Comparison of ENCODE assay signal across 1 cellular context in the genomic region with DNA sequence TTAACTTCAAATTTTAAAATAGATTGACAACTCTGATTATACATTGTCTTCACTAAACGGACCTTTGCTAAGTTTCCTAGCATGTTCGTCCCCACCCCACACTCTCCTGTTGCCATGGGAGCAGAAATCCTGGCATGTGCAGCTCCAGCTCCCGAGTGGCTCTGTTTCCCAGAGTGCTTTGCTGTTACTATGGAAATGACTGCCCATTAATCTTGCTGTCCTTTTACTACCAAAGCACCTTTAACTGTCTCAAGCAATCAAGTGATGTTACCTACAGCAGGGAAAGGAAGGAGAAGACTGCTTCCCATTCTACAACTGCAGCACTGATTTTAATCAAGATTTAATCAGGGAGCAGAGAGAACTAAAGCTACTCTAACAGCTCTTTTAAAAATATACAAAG.
A peak's percentile ranks its signal among the peaks of the same experiment; 100 is the strongest.
TF ChIP-seq lines count a peak whose summit lies in the region.

No MANE protein-coding gene starts in this region.

TF ChIP-seq in HEK293, 187 proteins besides CTCF, POLR2A, EP300 and RAD21 (continued from another document):
- TF ChIP-seq, protein P1, sequence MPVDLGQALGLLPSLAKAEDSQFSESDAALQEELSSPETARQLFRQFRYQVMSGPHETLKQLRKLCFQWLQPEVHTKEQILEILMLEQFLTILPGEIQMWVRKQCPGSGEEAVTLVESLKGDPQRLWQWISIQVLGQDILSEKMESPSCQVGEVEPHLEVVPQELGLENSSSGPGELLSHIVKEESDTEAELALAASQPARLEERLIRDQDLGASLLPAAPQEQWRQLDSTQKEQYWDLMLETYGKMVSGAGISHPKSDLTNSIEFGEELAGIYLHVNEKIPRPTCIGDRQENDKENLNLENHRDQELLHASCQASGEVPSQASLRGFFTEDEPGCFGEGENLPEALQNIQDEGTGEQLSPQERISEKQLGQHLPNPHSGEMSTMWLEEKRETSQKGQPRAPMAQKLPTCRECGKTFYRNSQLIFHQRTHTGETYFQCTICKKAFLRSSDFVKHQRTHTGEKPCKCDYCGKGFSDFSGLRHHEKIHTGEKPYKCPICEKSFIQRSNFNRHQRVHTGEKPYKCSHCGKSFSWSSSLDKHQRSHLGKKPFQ (tag by site-specific recombination; IDR thresholded peaks at IDR 0.05): no peak
- TF ChIP-seq, protein P2, sequence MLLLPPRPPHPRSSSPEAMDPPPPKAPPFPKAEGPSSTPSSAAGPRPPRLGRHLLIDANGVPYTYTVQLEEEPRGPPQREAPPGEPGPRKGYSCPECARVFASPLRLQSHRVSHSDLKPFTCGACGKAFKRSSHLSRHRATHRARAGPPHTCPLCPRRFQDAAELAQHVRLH (tag by site-specific recombination; IDR thresholded peaks at IDR 0.05): no peak
- 0 out of 2 replicates have a peak, but pooled peaks have one; percentile 15 for TF ChIP-seq FEZF1 (tag by site-specific recombination; IDR thresholded peaks at IDR 0.05)
- no peak for TF ChIP-seq ZNF184 (tag by site-specific recombination; IDR thresholded peaks at IDR 0.05)
- TF ChIP-seq ZNF391 (tag by site-specific recombination; IDR thresholded peaks at IDR 0.05; ENCODE audit: borderline replicate concordance, low read depth): no peak
- no peak for TF ChIP-seq ZNF2 (tag by site-specific recombination; IDR thresholded peaks at IDR 0.05)
- no peak for TF ChIP-seq ZNF629 (tag by site-specific recombination; IDR thresholded peaks at IDR 0.05)
- no peak for TF ChIP-seq ZNF324 (tag by site-specific recombination; IDR thresholded peaks at IDR 0.05)
- TF ChIP-seq IKZF3 (tag by site-specific recombination; IDR thresholded peaks at IDR 0.05): peak; percentile 66
- no peak for TF ChIP-seq ZNF626 (tag by site-specific recombination; IDR thresholded peaks at IDR 0.05)
- TF ChIP-seq, protein P3, sequence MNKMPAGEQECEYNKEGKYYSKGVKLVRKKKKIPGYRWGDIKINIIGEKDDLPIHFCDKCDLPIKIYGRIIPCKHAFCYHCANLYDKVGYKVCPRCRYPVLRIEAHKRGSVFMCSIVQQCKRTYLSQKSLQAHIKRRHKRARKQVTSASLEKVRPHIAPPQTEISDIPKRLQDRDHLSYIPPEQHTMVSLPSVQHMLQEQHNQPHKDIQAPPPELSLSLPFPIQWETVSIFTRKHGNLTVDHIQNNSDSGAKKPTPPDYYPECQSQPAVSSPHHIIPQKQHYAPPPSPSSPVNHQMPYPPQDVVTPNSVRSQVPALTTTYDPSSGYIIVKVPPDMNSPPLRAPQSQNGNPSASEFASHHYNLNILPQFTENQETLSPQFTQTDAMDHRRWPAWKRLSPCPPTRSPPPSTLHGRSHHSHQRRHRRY (tag by site-specific recombination; IDR thresholded peaks at IDR 0.05): no peak
- TF ChIP-seq, protein P4, sequence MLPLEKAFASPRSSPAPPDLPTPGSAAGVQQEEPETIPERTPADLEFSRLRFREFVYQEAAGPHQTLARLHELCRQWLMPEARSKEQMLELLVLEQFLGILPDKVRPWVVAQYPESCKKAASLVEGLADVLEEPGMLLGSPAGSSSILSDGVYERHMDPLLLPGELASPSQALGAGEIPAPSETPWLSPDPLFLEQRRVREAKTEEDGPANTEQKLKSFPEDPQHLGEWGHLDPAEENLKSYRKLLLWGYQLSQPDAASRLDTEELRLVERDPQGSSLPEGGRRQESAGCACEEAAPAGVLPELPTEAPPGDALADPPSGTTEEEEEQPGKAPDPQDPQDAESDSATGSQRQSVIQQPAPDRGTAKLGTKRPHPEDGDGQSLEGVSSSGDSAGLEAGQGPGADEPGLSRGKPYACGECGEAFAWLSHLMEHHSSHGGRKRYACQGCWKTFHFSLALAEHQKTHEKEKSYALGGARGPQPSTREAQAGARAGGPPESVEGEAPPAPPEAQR (tag by site-specific recombination; IDR thresholded peaks at IDR 0.05): no peak
- TF ChIP-seq ZNF37A (tag by site-specific recombination; IDR thresholded peaks at IDR 0.05): no peak
- no peak for TF ChIP-seq ZNF654 (tag by site-specific recombination; IDR thresholded peaks at IDR 0.05; ENCODE audit: low read depth)
- no peak for TF ChIP-seq SCRT1 (tag by site-specific recombination; IDR thresholded peaks at IDR 0.05; ENCODE audit: borderline replicate concordance)
- TF ChIP-seq SP3 (tag by site-specific recombination; IDR thresholded peaks at IDR 0.05): no peak
- no peak for TF ChIP-seq GLI4 (tag by site-specific recombination; IDR thresholded peaks at IDR 0.05)
- 0 out of 2 replicates have a peak, but pooled peaks have one; percentile 36 for TF ChIP-seq ZBTB17 (tag by site-specific recombination; IDR thresholded peaks at IDR 0.05)
- TF ChIP-seq ZNF335 (tag by site-specific recombination; conservative IDR thresholded peaks at IDR 0.05): no peak
- no peak for TF ChIP-seq ZFHX2 (tag by site-specific recombination; conservative IDR thresholded peaks at IDR 0.05)
- TF ChIP-seq ZBTB21 (tag by site-specific recombination; IDR thresholded peaks at IDR 0.05): no peak
- TF ChIP-seq ZNF404 (tag by site-specific recombination; IDR thresholded peaks at IDR 0.05): no peak
- TF ChIP-seq SCRT2 (tag by site-specific recombination; IDR thresholded peaks at IDR 0.05): no peak
- TF ChIP-seq ZNF514 (tag by site-specific recombination; IDR thresholded peaks at IDR 0.05): no peak
- TF ChIP-seq SP7 (tag by site-specific recombination; IDR thresholded peaks at IDR 0.05): no peak
- TF ChIP-seq ZNF76 (tag by site-specific recombination; IDR thresholded peaks at IDR 0.05; ENCODE audit: borderline replicate concordance, low read depth): peak; percentile 83
- no peak for TF ChIP-seq ZNF362 (tag by site-specific recombination; IDR thresholded peaks at IDR 0.05)
- no peak for TF ChIP-seq EGR2 (tag by site-specific recombination; IDR thresholded peaks at IDR 0.05; ENCODE audit: low read depth)
- TF ChIP-seq BCL6B (tag by site-specific recombination; IDR thresholded peaks at IDR 0.05): no peak
- TF ChIP-seq, protein P5, sequence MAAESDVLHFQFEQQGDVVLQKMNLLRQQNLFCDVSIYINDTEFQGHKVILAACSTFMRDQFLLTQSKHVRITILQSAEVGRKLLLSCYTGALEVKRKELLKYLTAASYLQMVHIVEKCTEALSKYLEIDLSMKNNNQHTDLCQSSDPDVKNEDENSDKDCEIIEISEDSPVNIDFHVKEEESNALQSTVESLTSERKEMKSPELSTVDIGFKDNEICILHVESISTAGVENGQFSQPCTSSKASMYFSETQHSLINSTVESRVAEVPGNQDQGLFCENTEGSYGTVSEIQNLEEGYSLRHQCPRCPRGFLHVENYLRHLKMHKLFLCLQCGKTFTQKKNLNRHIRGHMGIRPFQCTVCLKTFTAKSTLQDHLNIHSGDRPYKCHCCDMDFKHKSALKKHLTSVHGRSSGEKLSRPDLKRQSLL (tag by site-specific recombination; IDR thresholded peaks at IDR 0.05): peak; percentile 52; the same call in 1 of the 2 replicates
- TF ChIP-seq ZNF223 (tag by site-specific recombination; IDR thresholded peaks at IDR 0.05): no peak
- TF ChIP-seq ZEB2 (tag by site-specific recombination; IDR thresholded peaks at IDR 0.05): no peak
- no peak for TF ChIP-seq ZNF544 (tag by site-specific recombination; IDR thresholded peaks at IDR 0.05)
- TF ChIP-seq, protein P6, sequence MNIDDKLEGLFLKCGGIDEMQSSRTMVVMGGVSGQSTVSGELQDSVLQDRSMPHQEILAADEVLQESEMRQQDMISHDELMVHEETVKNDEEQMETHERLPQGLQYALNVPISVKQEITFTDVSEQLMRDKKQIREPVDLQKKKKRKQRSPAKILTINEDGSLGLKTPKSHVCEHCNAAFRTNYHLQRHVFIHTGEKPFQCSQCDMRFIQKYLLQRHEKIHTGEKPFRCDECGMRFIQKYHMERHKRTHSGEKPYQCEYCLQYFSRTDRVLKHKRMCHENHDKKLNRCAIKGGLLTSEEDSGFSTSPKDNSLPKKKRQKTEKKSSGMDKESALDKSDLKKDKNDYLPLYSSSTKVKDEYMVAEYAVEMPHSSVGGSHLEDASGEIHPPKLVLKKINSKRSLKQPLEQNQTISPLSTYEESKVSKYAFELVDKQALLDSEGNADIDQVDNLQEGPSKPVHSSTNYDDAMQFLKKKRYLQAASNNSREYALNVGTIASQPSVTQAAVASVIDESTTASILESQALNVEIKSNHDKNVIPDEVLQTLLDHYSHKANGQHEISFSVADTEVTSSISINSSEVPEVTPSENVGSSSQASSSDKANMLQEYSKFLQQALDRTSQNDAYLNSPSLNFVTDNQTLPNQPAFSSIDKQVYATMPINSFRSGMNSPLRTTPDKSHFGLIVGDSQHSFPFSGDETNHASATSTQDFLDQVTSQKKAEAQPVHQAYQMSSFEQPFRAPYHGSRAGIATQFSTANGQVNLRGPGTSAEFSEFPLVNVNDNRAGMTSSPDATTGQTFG (tag by site-specific recombination; IDR thresholded peaks at IDR 0.05; ENCODE audit: borderline replicate concordance): no peak
- TF ChIP-seq REPIN1 (tag by site-specific recombination; IDR thresholded peaks at IDR 0.05; ENCODE audit: low read depth): no peak
- TF ChIP-seq ZNF132 (tag by site-specific recombination; IDR thresholded peaks at IDR 0.05; ENCODE audit: borderline replicate concordance): no peak
- TF ChIP-seq GLIS1 (tag by site-specific recombination; IDR thresholded peaks at IDR 0.05): no peak
- TF ChIP-seq TRIM28 (IDR thresholded peaks at IDR 0.05; ENCODE audit: borderline replicate concordance, low read length): no peak
- no peak for TF ChIP-seq ZNF792 (tag by site-specific recombination; IDR thresholded peaks at IDR 0.05)
- no peak for TF ChIP-seq BCL11B (tag by site-specific recombination; IDR thresholded peaks at IDR 0.05; ENCODE audit: low read depth)
- no peak for TF ChIP-seq MYNN (tag by site-specific recombination; IDR thresholded peaks at IDR 0.05; ENCODE audit: borderline replicate concordance)
- TF ChIP-seq, protein P7, sequence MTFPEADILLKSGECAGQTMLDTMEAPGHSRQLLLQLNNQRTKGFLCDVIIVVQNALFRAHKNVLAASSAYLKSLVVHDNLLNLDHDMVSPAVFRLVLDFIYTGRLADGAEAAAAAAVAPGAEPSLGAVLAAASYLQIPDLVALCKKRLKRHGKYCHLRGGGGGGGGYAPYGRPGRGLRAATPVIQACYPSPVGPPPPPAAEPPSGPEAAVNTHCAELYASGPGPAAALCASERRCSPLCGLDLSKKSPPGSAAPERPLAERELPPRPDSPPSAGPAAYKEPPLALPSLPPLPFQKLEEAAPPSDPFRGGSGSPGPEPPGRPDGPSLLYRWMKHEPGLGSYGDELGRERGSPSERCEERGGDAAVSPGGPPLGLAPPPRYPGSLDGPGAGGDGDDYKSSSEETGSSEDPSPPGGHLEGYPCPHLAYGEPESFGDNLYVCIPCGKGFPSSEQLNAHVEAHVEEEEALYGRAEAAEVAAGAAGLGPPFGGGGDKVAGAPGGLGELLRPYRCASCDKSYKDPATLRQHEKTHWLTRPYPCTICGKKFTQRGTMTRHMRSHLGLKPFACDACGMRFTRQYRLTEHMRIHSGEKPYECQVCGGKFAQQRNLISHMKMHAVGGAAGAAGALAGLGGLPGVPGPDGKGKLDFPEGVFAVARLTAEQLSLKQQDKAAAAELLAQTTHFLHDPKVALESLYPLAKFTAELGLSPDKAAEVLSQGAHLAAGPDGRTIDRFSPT (tag by site-specific recombination; IDR thresholded peaks at IDR 0.05): no peak
- TF ChIP-seq, protein P8, sequence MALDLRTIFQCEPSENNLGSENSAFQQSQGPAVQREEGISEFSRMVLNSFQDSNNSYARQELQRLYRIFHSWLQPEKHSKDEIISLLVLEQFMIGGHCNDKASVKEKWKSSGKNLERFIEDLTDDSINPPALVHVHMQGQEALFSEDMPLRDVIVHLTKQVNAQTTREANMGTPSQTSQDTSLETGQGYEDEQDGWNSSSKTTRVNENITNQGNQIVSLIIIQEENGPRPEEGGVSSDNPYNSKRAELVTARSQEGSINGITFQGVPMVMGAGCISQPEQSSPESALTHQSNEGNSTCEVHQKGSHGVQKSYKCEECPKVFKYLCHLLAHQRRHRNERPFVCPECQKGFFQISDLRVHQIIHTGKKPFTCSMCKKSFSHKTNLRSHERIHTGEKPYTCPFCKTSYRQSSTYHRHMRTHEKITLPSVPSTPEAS (tag by site-specific recombination; IDR thresholded peaks at IDR 0.05): no peak
- no peak for TF ChIP-seq ZNF701 (tag by site-specific recombination; IDR thresholded peaks at IDR 0.05)
- no peak for TF ChIP-seq ZNF677 (tag by site-specific recombination; IDR thresholded peaks at IDR 0.05)
